In the genomic region with DNA sequence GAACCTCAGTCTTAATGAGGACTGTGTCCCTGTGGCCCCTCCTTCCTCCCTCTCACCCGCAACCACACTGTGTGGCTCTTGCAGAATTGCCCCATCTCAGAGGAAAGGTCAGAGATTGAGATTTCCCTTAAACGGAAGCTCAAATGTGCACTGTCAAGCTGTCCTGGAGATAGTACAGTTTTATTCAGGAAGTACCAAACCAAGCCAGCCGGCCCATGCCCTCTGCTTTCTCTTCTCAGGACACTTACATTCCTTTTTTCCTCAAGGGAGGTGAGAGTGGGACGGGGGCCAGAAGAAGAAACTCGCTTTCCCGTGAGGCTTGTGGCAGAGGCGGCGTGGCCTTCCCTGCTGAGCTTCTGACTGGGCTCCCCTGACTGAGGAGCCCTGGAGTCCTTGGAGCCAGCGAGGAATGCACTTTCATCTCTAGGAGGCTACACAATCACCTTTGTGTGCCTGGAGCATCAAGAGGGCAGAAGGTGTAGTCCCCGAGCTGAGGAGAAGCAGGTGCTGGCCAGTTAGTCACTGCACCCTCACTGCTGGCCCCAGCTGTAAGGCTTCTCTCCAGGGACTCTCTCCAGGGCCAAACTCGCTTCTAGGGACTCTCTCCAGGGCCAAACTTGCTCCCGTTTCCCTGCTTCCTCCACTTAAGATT, we compare ENCODE assay signal across 9 cellular contexts. TPM values are rescaled to one million over a fixed set of nuclear protein-coding genes. Genes with fewer than 3 reads are reported as not detected.
A peak's percentile ranks its signal among the peaks of the same experiment; 100 is the strongest.
DNase-seq lines count a peak whose midpoint lies in the region; ATAC-seq and TF ChIP-seq lines count a peak whose summit lies in the region.
"Had no signal": no experiment of that assay in that cellular context is flagged by ENCODE, and none has a peak within 500 bp of the region (broad histone marks: within the 10 kb centered on the region; RNA-seq: fewer than 3 reads in every experiment).

No MANE protein-coding gene starts in this region.

- peaks cover 0 to 5% of the 10 kb centered on the region in 2 donors for H3K4me1 Mint-ChIP-seq in natural killer cell
- H3K4me1 Mint-ChIP-seq: memory B cell had no signal

- H3K4me3 ChIP-seq in Peyer's patch: no peak overlapping the region
- H3K4me3 ChIP-seq in fibroblast of lung (replicated peaks in 1 of 4; ENCODE audit: control extremely low read depth in 1 of 4, insufficient read depth in 1 of 4, low read depth in 3 of 4, low read length in 4 of 4): no peak overlapping the region
- H3K4me3 ChIP-seq in uterus: no peak overlapping the region

- no peak overlapping the region for H2AFZ ChIP-seq in fibroblast of lung (ENCODE audit: low read length)

- intact Hi-C loops in natural killer cell (cut with micrococcal nuclease) (no loop called here), uterus (cut with DNase I; ENCODE audit: low total_unique reads) (no loop called here)

- TF ChIP-seq POLR2A in Peyer's patch (IDR thresholded peaks at IDR 0.05) (no peak), uterus (IDR thresholded peaks at IDR 0.05) (no peak)

- H3K9ac ChIP-seq in fibroblast of lung (ENCODE audit: insufficient read depth, low read length): no peak overlapping the region

- no peak overlapping the region for H3K4me3 Mint-ChIP-seq in natural killer cell
- H3K4me3 Mint-ChIP-seq: memory B cell had no signal

- H4K20me1 ChIP-seq in fibroblast of lung (ENCODE audit: control insufficient read depth, extremely low read depth, insufficient read depth, low read length): no peaks in the 10 kb centered on the region

- H3K36me3 Mint-ChIP-seq in natural killer cell: no peaks in the 10 kb centered on the region

- H3K79me2 ChIP-seq in fibroblast of lung (ENCODE audit: control insufficient read depth, insufficient read depth, low read length): no peaks in the 10 kb centered on the region

- H3K9me3 ChIP-seq in Peyer's patch (no peaks in the 10 kb centered on the region), fibroblast of lung (ENCODE audit: control insufficient read depth, insufficient read depth, low read depth, low read length) (no peaks in the 10 kb centered on the region), uterus (no peaks in the 10 kb centered on the region)

- H3K27me3 Mint-ChIP-seq in natural killer cell (ENCODE audit: low read depth in 2 of 2): no peaks in the 10 kb centered on the region

- no peaks in the 10 kb centered on the region for H3K9me3 Mint-ChIP-seq in natural killer cell
- H3K9me3 Mint-ChIP-seq: memory B cell had no signal

- ATAC-seq in natural killer cell (peak in 2 of 3 donors; percentile 68 to 91), HG03457 (IDR thresholded peaks at IDR 0.05; ENCODE audit: unreplicated experiment) (no peak)

- TF ChIP-seq CTCF in Peyer's patch (IDR thresholded peaks at IDR 0.05) (no peak), fibroblast of lung (conservative IDR thresholded peaks at IDR 0.05 in 1 of 2, IDR thresholded peaks at IDR 0.05 in 1 of 2; ENCODE audit: low read depth in 1 of 2, low read length in 2 of 2) (no peak), natural killer cell (IDR thresholded peaks at IDR 0.05) (no peak), uterus (IDR thresholded peaks at IDR 0.05) (no peak)

- peak overlapping the region in 1 of 2 donors; percentile 20 for H3K27ac Mint-ChIP-seq in natural killer cell
- H3K27ac Mint-ChIP-seq: memory B cell had no signal

- H3K27me3 ChIP-seq in Peyer's patch (no peaks in the 10 kb centered on the region), fibroblast of lung (ENCODE audit: control insufficient read depth, insufficient read depth, low read length) (no peaks in the 10 kb centered on the region), uterus (no peaks in the 10 kb centered on the region)

- DNase-seq in Peyer's patch: peak in 2 of 3 donors; percentile 53 to 69
- no peak for DNase-seq in fibroblast of lung (ENCODE audit: low read depth in 2 of 2)
- DNase-seq in natural killer cell: no peak
- peak in 1 of 2 donors; percentile 39 for DNase-seq in uterus
- no peak for DNase-seq in NCI-H1092 treated with DMSO at 0.1 percent for 48 hours (lab: John Stamatoyannopoulos, UW)
- no peak for DNase-seq in NCI-H82 treated with DMSO at 0.1 percent for 48 hours (lab: John Stamatoyannopoulos, UW; ENCODE audit: unreplicated experiment)
- DNase-seq: stimulated activated naive CD4-positive, alpha-beta T cell treated with Interleukin-2 at 50 U/mL for 16 hours had no signal

- H3K4me2 ChIP-seq in fibroblast of lung (ENCODE audit: extremely low read depth, insufficient read depth, low read length): no peak overlapping the region

- peaks cover 0 to 18% (median 0%) of the 10 kb centered on the region in 4 donors for H3K4me1 ChIP-seq in Peyer's patch
- H3K4me1 ChIP-seq in fibroblast of lung (ENCODE audit: control insufficient read depth, extremely low read depth, insufficient read depth, low read length): peaks cover 6% of the 10 kb centered on the region
- H3K4me1 ChIP-seq in uterus: no peaks in the 10 kb centered on the region

- peak overlapping the region in 3 of 4 donors; percentile 48 to 80 (median 75) for H3K27ac ChIP-seq in Peyer's patch
- H3K27ac ChIP-seq in fibroblast of lung (ENCODE audit: insufficient read depth, low read length): peak overlapping the region; percentile 11
- peak overlapping the region; percentile 37 for H3K27ac ChIP-seq in uterus

- H3K36me3 ChIP-seq in Peyer's patch (no peaks in the 10 kb centered on the region), fibroblast of lung (ENCODE audit: control insufficient read depth, insufficient read depth, low read length) (no peaks in the 10 kb centered on the region), uterus (no peaks in the 10 kb centered on the region)

RNA-seq across cellular contexts. Expression of a gene that starts 24.1 kb away (rescaled TPM):
- total RNA-seq in Peyer's patch: 100 to 1,000 TPM; 102 to 239 (median 208) TPM
- total RNA-seq in fibroblast of lung: 119 and 151 TPM in 2 replicates
- 203 and 216 TPM in 2 replicates for polyA plus RNA-seq in fibroblast of lung
- polyA plus RNA-seq in fibroblast of lung (2012): 201 and 225 TPM in 2 replicates
- 322 and 360 TPM in 2 replicates for polyA minus RNA-seq in fibroblast of lung (ENCODE audit: low replicate concordance)
- 100 to 1,000 TPM; 118 to 140 (median 123) TPM for total RNA-seq in natural killer cell
- total RNA-seq in uterus: 100 to 1,000 TPM in 2 of 4 donors, 10 to 100 TPM in 2; 61.5 to 173 (median 97.9) TPM

Comparison
In these comparisons a context has a peak if more than half of its experiments do, and no peak if none do; other contexts are left out.
1. DNase-seq: peak in Peyer's patch (2 of 3); none in fibroblast of lung (0 of 2), natural killer cell (single experiment), NCI-H1092 treated with DMSO at 0.1 percent for 48 hours (single experiment) and NCI-H82 treated with DMSO at 0.1 percent for 48 hours (single experiment).
2. H3K27ac ChIP-seq: peak in every context shown above with its lines; median percentile 75 in Peyer's patch; 37 in uterus; 11 in fibroblast of lung.